32 cellular contexts compared by ENCODE assay signal in the genomic region with DNA sequence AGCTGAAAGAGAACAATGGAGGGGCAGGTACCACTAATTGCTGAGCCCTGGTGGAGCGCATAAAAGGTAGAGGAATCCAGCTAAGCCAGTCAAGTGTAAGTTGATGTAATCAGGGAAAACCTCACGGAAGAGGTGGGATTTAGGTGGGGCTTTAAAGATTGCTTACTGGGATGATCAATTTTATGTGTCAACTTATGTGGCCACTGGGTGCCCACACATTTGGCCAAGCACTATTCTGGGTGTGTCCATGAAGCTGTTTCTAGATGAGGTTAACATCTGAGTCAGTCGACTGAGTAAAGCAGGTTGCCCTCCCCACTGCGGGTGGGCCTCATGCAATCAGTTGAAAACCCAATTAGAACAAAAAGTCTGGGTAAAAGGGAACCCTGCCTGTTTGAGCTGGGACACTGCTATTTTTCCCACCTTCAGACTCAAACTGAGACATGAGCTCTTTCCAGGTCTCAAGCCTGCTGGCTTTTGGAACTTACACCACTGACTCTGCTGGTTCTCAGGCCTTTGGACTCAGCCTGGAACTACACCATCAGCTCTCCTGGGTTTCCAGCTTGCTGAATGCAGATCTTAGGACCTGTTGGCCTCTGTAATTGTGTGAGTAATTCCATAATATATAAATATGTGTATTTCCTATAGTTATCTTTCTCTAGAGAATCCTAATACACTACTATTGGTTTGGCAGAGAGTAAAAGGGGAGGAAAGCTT.
DNase-seq lines count a peak whose midpoint lies in the region; ATAC-seq, FAIRE-seq and TF ChIP-seq lines count a peak whose summit lies in the region.
"Had no signal": no experiment of that assay in that cellular context is flagged by ENCODE, and none has a peak within 500 bp of the region (broad histone marks: within the 10 kb centered on the region; RNA-seq: fewer than 3 reads in every experiment).

No MANE protein-coding gene starts in this region.

- H4K91ac ChIP-seq in H1 (replicated peaks; ENCODE audit: insufficient read length, low read length), result no peak overlapping the region

- 86% methylated on average over 4 of the region's 4 CpGs; no CpG with 5 or more reads in 1 of the 2 experiments for WGBS in H1 (ENCODE audit: extremely low coverage in 1 of 2, insufficient coverage in 1 of 2, insufficient read length in 1 of 2, insufficient replicate concordance in 2 of 2, low coverage in 1 of 2, low lambda C conversion rate in 2 of 2, missing lambda C conversion rate in 1 of 2), 2 experiments
- WGBS in thyroid gland, 2 donors, result 78 to 80% methylated on average over 4 of the region's 4 CpGs
- WGBS in gastroesophageal sphincter (ENCODE audit: low coverage in 1 of 2), 2 donors, result 72 to 74% methylated on average over 2 to 4 of the region's 4 CpGs
- WGBS in SK-N-SH (ENCODE audit: low lambda C conversion rate), result 39% methylated on average over 4 of the region's 4 CpGs

- H3K4me2 ChIP-seq in PC-3 (ENCODE audit: low read length) (no peak overlapping the region), H1 (ENCODE audit: insufficient read depth in 1 of 2, low read depth in 2 of 2, low read length in 2 of 2) (no peak overlapping the region), SK-N-SH (no peak overlapping the region)

- no peaks in the 10 kb centered on the region for H3K79me2 ChIP-seq in PC-3 (ENCODE audit: low read length)
- no peaks in the 10 kb centered on the region for H3K79me2 ChIP-seq in H1 (ENCODE audit: control insufficient read depth in 1 of 2, insufficient read depth in 2 of 2, low read length in 2 of 2)
- no peaks in the 10 kb centered on the region for H3K79me2 ChIP-seq in SK-N-SH (ENCODE audit: insufficient read depth)

- no peaks in the 10 kb centered on the region for H3K9me2 ChIP-seq in PC-3 (replicated peaks; ENCODE audit: low read length)
- H3K9me2 ChIP-seq in SK-N-SH, result no peaks in the 10 kb centered on the region

- H3K4ac ChIP-seq in H1 (replicated peaks; ENCODE audit: insufficient read length, low read depth, low read length), result no peak overlapping the region

- CTCF ChIA-PET in PC-3 (lab: Charles Lee) (no interaction called here), H1 (lab: Charles Lee; ENCODE audit: partially characterized antibody) (interaction anchor here (0.8 to 1.5 kb wide), 5 partner anchors 14 to 173 kb away, joined by 3 read pairs; no protein-coding TSS in a partner anchor), SK-N-SH (lab: Yijun Ruan, JAX) (interaction anchor here (1.1 kb wide), 2 partner anchors 19 to 76 kb away, joined by 3 read pairs; no protein-coding TSS in a partner anchor)

- no peak overlapping the region for H2AK5ac ChIP-seq in H1 (ENCODE audit: low read depth, low read length)

- no peak overlapping the region for H4K5ac ChIP-seq in H1 (ENCODE audit: insufficient read length, low read depth, low read length)

- H4K8ac ChIP-seq in H1 (ENCODE audit: extremely low read depth, insufficient read depth, low read length), result no peak overlapping the region

- POLR2A ChIA-PET in PC-3 (lab: Charles Lee; ENCODE audit: unreplicated experiment) (interaction anchor here (0.5 kb wide), 1 partner anchor 749 kb away, joined by 3 read pairs; no protein-coding TSS in a partner anchor), H1 (lab: Charles Lee; ENCODE audit: partially characterized antibody) (interaction anchor here (1.4 kb wide), 1 partner anchor 37 kb away, joined by 5 read pairs; no protein-coding TSS in a partner anchor), SK-N-SH (lab: Yijun Ruan, JAX) (no interaction called here)

- H2BK5ac ChIP-seq in H1 (ENCODE audit: low read depth, low read length), result no peak overlapping the region

- DNase-seq in PC-3, result peak; percentile 37
- no peak for DNase-seq in H1 (ENCODE audit: low read depth in 1 of 2, low spot score in 2 of 2)
- DNase-seq in mucosa of descending colon, result no peak
- no peak for DNase-seq in thyroid gland
- DNase-seq in SK-N-SH, result no peak
- no peak for DNase-seq in foreskin melanocyte
- DNase-seq: activated B cell treated with CpG ODN at 0.5 μM for 24 hours; activated CD8-positive, alpha-beta memory T cell treated with anti-CD3 and anti-CD28 coated beads, Interleukin-2, amount 10 ng/mL, durations not matched to agents 7 days and 5 days; activated gamma-delta T cell; activated naive CD8-positive, alpha-beta T cell treated with anti-CD3 and anti-CD28 coated beads, Interleukin-2, amount 50 U/mL, for 24 hours; activated T-cell treated with anti-CD3 and anti-CD28 coated beads, Interleukin-2, amount 50 U/mL, for 4 hours; caudate nucleus; CD8-positive, alpha-beta memory T cell; DMS153; gastrocnemius medialis; hippocampal formation; IMR-90; left cardiac atrium; NCI-H1092; NCI-H1694; NCI-H446 treated with DMSO at 0.1 percent for 48 hours; NCI-H82; ovary; RPMI8226; SJCRH30; stimulated activated CD4-positive, alpha-beta T cell treated with anti-CD3 and anti-CD28 coated beads, Interleukin-1b, Interleukin-23, amount 100 ng/mL, for 48 hours; stimulated activated naive CD8-positive, alpha-beta T cell treated with anti-CD3 and anti-CD28 coated beads, Interleukin-15, amount 100 ng/mL, for 72 hours; T1000 had no signal

- no peak for ATAC-seq in PC-3
- ATAC-seq in mucosa of descending colon, result peak; percentile 28
- ATAC-seq in GM21367 (IDR thresholded peaks at IDR 0.05; ENCODE audit: unreplicated experiment), result no peak
- no peak for ATAC-seq in gastroesophageal sphincter
- ATAC-seq: activated CD8-positive, alpha-beta memory T cell treated with anti-CD3 and anti-CD28 coated beads, Interleukin-2, amount 10 ng/mL, durations not matched to agents 7 days and 5 days; activated naive CD8-positive, alpha-beta T cell treated with anti-CD3 and anti-CD28 coated beads, Interleukin-2, amount 50 U/mL, for 24 hours; activated T-cell treated with anti-CD3 and anti-CD28 coated beads, Interleukin-2, amount 50 U/mL, for 4 hours; gastrocnemius medialis; left cardiac atrium; stimulated activated naive CD8-positive, alpha-beta T cell treated with anti-CD3 and anti-CD28 coated beads, Interleukin-15, amount 100 ng/mL, for 72 hours had no signal

- H3K4me3 ChIP-seq in PC-3 (ENCODE audit: low read length), result no peak overlapping the region
- H3K4me3 ChIP-seq in H1 (ENCODE audit: extremely low read depth in 1 of 4, insufficient read depth in 2 of 4, low read depth in 3 of 4, low read length in 4 of 4), result no peak overlapping the region
- no peak overlapping the region for H3K4me3 ChIP-seq in mucosa of descending colon
- no peak overlapping the region for H3K4me3 ChIP-seq in thyroid gland (replicated peaks in 1 of 3)
- no peak overlapping the region for H3K4me3 ChIP-seq in gastroesophageal sphincter
- H3K4me3 ChIP-seq in SK-N-SH (ENCODE audit: low read depth in 2 of 2, low read length in 1 of 2), result no peak overlapping the region
- H3K4me3 ChIP-seq: gastrocnemius medialis, ovary, SJCRH30, tibial nerve had no signal

- H3K18ac ChIP-seq in H1 (ENCODE audit: extremely low read depth, low read length), result no peak overlapping the region

- H3K36me3 ChIP-seq in PC-3 (ENCODE audit: low read depth, low read length) (no peaks in the 10 kb centered on the region), H1 (ENCODE audit: control insufficient read depth in 2 of 4, insufficient read depth in 4 of 4, low read length in 3 of 4) (no peaks in the 10 kb centered on the region), mucosa of descending colon (ENCODE audit: low read depth) (no peaks in the 10 kb centered on the region), thyroid gland (no peaks in the 10 kb centered on the region), gastroesophageal sphincter (no peaks in the 10 kb centered on the region), SK-N-SH (replicated peaks in 1 of 2; ENCODE audit: control insufficient read depth in 1 of 2, insufficient read depth in 2 of 2, low read length in 1 of 2) (no peaks in the 10 kb centered on the region)
- H3K36me3 ChIP-seq: gastrocnemius medialis, ovary, SJCRH30, tibial nerve had no signal

- H3K27ac ChIP-seq in PC-3 (ENCODE audit: low read length) (no peak overlapping the region), H1 (ENCODE audit: low read depth, low read length) (no peak overlapping the region), thyroid gland (peak overlapping the region in 2 of 3 donors; percentile 44 to 74), gastroesophageal sphincter (no peak overlapping the region), SK-N-SH (ENCODE audit: low read depth in 2 of 2, low read length in 1 of 2) (no peak overlapping the region)
- H3K27ac ChIP-seq: gastrocnemius medialis, ovary, SJCRH30, tibial nerve had no signal

- H3K9ac ChIP-seq in PC-3 (ENCODE audit: low read length), result no peak overlapping the region
- H3K9ac ChIP-seq in H1 (replicated peaks in 1 of 4; ENCODE audit: extremely low read depth in 1 of 4, low read depth in 3 of 4, low read length in 3 of 4), result no peak overlapping the region
- H3K9ac ChIP-seq in SK-N-SH, result no peak overlapping the region

- no peak for FAIRE-seq in H1 (lab: Jason Lieb, UNC)
- FAIRE-seq: GM12891 had no signal

- intact Hi-C loops in PC-3 (cut with micrococcal nuclease) (no loop called here), mucosa of descending colon (cut with DNase I, micrococcal nuclease) (loop anchor here in 1 of 2 donors (10.0 kb wide), 1 partner anchor 67 kb away; a partner anchor contains a TSS), thyroid gland (cut with DNase I) (no loop called here)

- H3K79me1 ChIP-seq in H1 (ENCODE audit: low read depth, low read length), result no peaks in the 10 kb centered on the region

- no peak overlapping the region for H3K23ac ChIP-seq in H1 (ENCODE audit: insufficient read length)

- H3K27me3 ChIP-seq in PC-3 (ENCODE audit: low read length), result no peaks in the 10 kb centered on the region
- no peaks in the 10 kb centered on the region for H3K27me3 ChIP-seq in H1 (replicated peaks in 1 of 4; ENCODE audit: control insufficient read depth in 3 of 4, extremely low read depth in 1 of 4, insufficient read depth in 3 of 4, low read length in 3 of 4)
- no peaks in the 10 kb centered on the region for H3K27me3 ChIP-seq in thyroid gland
- peaks cover 17% of the 10 kb centered on the region for H3K27me3 ChIP-seq in gastroesophageal sphincter
- no peaks in the 10 kb centered on the region for H3K27me3 ChIP-seq in SK-N-SH (ENCODE audit: insufficient read depth)
- H3K27me3 ChIP-seq: gastrocnemius medialis, ovary, SJCRH30, tibial nerve had no signal

- BruUV-seq in PC-3 (replicated peaks; lab: Mats Ljungman, UMichigan), result no TSS peak

- TF ChIP-seq CTCF in PC-3 (conservative IDR thresholded peaks at IDR 0.05; ENCODE audit: low read depth, low read length) (no peak), H1 (IDR thresholded peaks at IDR 0.05; ENCODE audit: control extremely low read depth in 1 of 3, insufficient read depth in 1 of 3, low read depth in 1 of 3, low read length in 3 of 3) (no peak), mucosa of descending colon (IDR thresholded peaks at IDR 0.05) (no peak), thyroid gland (IDR thresholded peaks at IDR 0.05) (no peak), gastroesophageal sphincter (IDR thresholded peaks at IDR 0.05) (no peak), SK-N-SH (IDR thresholded peaks at IDR 0.05) (no peak)

- H2AFZ ChIP-seq in PC-3 (ENCODE audit: low read length) (no peak overlapping the region), H1 (ENCODE audit: low read length) (no peak overlapping the region), SK-N-SH (ENCODE audit: low read depth) (no peak overlapping the region)

- no peak overlapping the region for H3K14ac ChIP-seq in H1 (ENCODE audit: insufficient read length)

- H4K20me1 ChIP-seq in PC-3 (ENCODE audit: low read length) (no peaks in the 10 kb centered on the region), H1 (replicated peaks in 1 of 2; ENCODE audit: control insufficient read depth in 1 of 2, insufficient read depth in 2 of 2, low read length in 2 of 2) (no peaks in the 10 kb centered on the region), SK-N-SH (ENCODE audit: insufficient read depth) (no peaks in the 10 kb centered on the region)

- 0 out of 2 replicates have a peak overlapping the region, but pooled peaks have one; percentile 44 for H2BK20ac ChIP-seq in H1 (ENCODE audit: low read length)

- no peak overlapping the region for H3K56ac ChIP-seq in H1 (replicated peaks; ENCODE audit: insufficient read length, low read depth, low read length)

- TF ChIP-seq EP300 in H1 (IDR thresholded peaks at IDR 0.05; ENCODE audit: borderline replicate concordance in 1 of 2, low read depth in 2 of 2, low read length in 2 of 2) (no peak), gastroesophageal sphincter (IDR thresholded peaks at IDR 0.05) (no peak), SK-N-SH (IDR thresholded peaks at IDR 0.05; ENCODE audit: borderline replicate concordance in 1 of 2, low read depth in 1 of 2, low read length in 1 of 2) (no peak)

- no peak for TF ChIP-seq RAD21 in H1 (IDR thresholded peaks at IDR 0.05 in 1 of 2, conservative IDR thresholded peaks at IDR 0.05 in 1 of 2; ENCODE audit: low read depth in 2 of 2, low read length in 2 of 2)
- no peak for TF ChIP-seq RAD21 in SK-N-SH (IDR thresholded peaks at IDR 0.05; ENCODE audit: low read length)

- no peaks in the 10 kb centered on the region for H3F3A ChIP-seq in PC-3 (ENCODE audit: low read length, unreplicated experiment)
- H3F3A ChIP-seq in SK-N-SH (replicated peaks; ENCODE audit: insufficient read depth), result no peaks in the 10 kb centered on the region

- no peaks in the 10 kb centered on the region for H3K9me3 ChIP-seq in PC-3 (ENCODE audit: low read length)
- H3K9me3 ChIP-seq in H1 (ENCODE audit: insufficient read depth in 2 of 2, low read depth in 1 of 2, low read length in 1 of 2), result no peaks in the 10 kb centered on the region
- no peaks in the 10 kb centered on the region for H3K9me3 ChIP-seq in mucosa of descending colon
- no peaks in the 10 kb centered on the region for H3K9me3 ChIP-seq in thyroid gland
- H3K9me3 ChIP-seq in gastroesophageal sphincter, result no peaks in the 10 kb centered on the region
- H3K9me3 ChIP-seq in SK-N-SH, result no peaks in the 10 kb centered on the region
- H3K9me3 ChIP-seq: gastrocnemius medialis, ovary, SJCRH30, tibial nerve had no signal

- H3K4me1 ChIP-seq in PC-3 (ENCODE audit: insufficient read depth, low read length) (no peaks in the 10 kb centered on the region; the same call in 1 of the 2 replicates), H1 (replicated peaks in 1 of 4; ENCODE audit: control insufficient read depth in 3 of 4, insufficient read depth in 4 of 4, low read length in 3 of 4) (peaks cover 3 to 11% (median 7%) of the 10 kb centered on the region in 4 experiments), mucosa of descending colon (ENCODE audit: low read depth) (peaks cover 28% of the 10 kb centered on the region), thyroid gland (peaks cover 34 to 35% of the 10 kb centered on the region in 2 donors), gastroesophageal sphincter (no peaks in the 10 kb centered on the region), SK-N-SH (ENCODE audit: control insufficient read depth in 1 of 2, insufficient read depth in 2 of 2, low read depth in 1 of 2, low read length in 1 of 2) (no peaks in the 10 kb centered on the region)
- H3K4me1 ChIP-seq: gastrocnemius medialis, SJCRH30, tibial nerve had no signal

- H2BK12ac ChIP-seq in H1 (ENCODE audit: low read depth, low read length), result no peak overlapping the region

- 0 out of 2 replicates have a peak overlapping the region, but pooled peaks have one; percentile 16 for H2BK15ac ChIP-seq in H1 (ENCODE audit: low read length)

- H3K23me2 ChIP-seq in H1 (ENCODE audit: low read depth, low read length), result no peaks in the 10 kb centered on the region

- TF ChIP-seq POLR2A in H1 (IDR thresholded peaks at IDR 0.05; ENCODE audit: control extremely low read depth in 1 of 2, low read depth in 2 of 2, low read length in 2 of 2), result no peak
- no peak for TF ChIP-seq POLR2A in thyroid gland (IDR thresholded peaks at IDR 0.05)
- no peak for TF ChIP-seq POLR2A in gastroesophageal sphincter (IDR thresholded peaks at IDR 0.05)

- H2BK120ac ChIP-seq in H1 (replicated peaks; ENCODE audit: low read depth, low read length), result no peak overlapping the region

Comparison
In these comparisons a context has a peak if more than half of its experiments do, and no peak if none do; other contexts are left out.
1. H3K27ac ChIP-seq: peak in thyroid gland (2 of 3); none in PC-3 (single experiment), H1 (single experiment), gastroesophageal sphincter (0 of 4) and SK-N-SH (0 of 2).